In the genomic region with DNA sequence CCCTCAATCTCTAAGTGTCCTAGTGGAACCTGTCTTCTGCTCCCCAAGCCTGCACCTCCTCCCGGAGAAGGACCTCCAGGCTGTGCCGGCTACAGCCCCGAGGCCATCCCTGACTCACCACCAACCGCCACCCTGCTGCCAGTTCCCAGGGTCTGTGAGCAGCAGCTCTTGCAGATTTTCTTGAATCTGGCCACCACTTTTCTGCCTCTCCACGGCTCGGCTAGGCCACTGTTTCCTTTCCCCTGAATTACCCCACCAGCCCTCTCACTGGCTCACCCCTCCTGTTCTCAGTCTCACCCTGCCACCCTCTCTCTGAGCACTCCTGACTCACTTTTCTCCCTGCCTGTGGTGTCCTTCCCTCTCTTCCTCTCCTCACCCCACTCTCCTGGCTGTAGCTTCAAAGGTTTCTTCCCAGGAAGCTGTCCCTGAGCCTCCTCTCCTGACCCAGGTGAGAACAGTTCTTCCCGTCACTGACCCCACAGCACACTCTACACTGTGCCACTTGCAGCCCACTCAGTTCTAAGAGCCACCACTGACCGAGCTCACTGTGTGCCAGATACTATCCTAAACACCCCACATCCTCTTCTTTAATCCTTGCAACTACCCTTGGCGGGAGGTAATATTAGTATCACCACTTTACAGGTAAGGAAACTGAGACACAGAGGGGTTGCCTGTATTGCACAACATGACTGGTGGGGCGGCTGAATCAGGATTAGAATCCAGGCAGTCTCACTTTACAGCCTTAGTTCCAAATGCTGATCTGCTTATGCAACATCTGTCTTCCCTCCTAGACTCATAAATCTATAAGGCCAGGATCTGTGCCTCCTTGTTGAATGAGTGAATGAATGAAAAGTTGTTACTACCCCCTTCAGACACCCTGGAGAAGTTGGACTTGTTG, we compare ENCODE assay signal across 1 cellular context.
A peak's percentile ranks its signal among the peaks of the same experiment; 100 is the strongest.
TF ChIP-seq lines count a peak whose summit lies in the region.

No MANE protein-coding gene starts in this region.

TF ChIP-seq in K562, 482 proteins besides CTCF, POLR2A, EP300 and RAD21:
- TF ChIP-seq FIP1L1 (IDR thresholded peaks at IDR 0.05; ENCODE audit: low read depth, low read length, poor library complexity, severe bottlenecking) (no peak), MEIS2 (IDR thresholded peaks at IDR 0.05; ENCODE audit: partially characterized antibody) (peak; percentile 22), CEBPB (tag; IDR thresholded peaks at IDR 0.05) (peak; percentile 81), CEBPG (CRISPR knock-in tag; IDR thresholded peaks at IDR 0.05) (no peak), CEBPG (tag; conservative IDR thresholded peaks at IDR 0.05 in 1 of 2, IDR thresholded peaks at IDR 0.05 in 1 of 2) (peak; percentile 52 to 64)
TF ChIP-seq in K562: peak in this region for 3.
